In genomic region chr9:32360983-32361673, GRCh38 we compare ENCODE assay signal across 21 cellular contexts.
"Had no signal": no experiment of that assay in that cellular context is flagged by ENCODE, and none has a peak within 500 bp of the region (broad histone marks: within the 10 kb centered on the region; RNA-seq: fewer than 3 reads in every experiment).

No MANE protein-coding gene starts in this region.

- FAIRE-seq: bronchial epithelial cell had no signal

- H3K9me3 Mint-ChIP-seq: activated B cell treated with CpG ODN at 0.5 μM for 24 hours; activated CD4-positive, alpha-beta memory T cell treated with anti-CD3 and anti-CD28 coated beads, Interleukin-2, amount 10 ng/mL, durations not matched to agents 7 days and 5 days; activated naive CD4-positive, alpha-beta T cell treated with anti-CD3 and anti-CD28 coated beads, Interleukin-2, amount 10 ng/mL, durations not matched to agents 7 days and 5 days; activated T-cell treated with anti-CD3 and anti-CD28 coated beads, Interleukin-2, amount 50 U/mL, for 4 hours; T-cell had no signal

- H3K27ac Mint-ChIP-seq: activated B cell treated with CpG ODN at 0.5 μM for 24 hours; activated CD4-positive, alpha-beta memory T cell treated with anti-CD3 and anti-CD28 coated beads, Interleukin-2, amount 10 ng/mL, durations not matched to agents 7 days and 5 days; activated naive CD4-positive, alpha-beta T cell treated with anti-CD3 and anti-CD28 coated beads, Interleukin-2, amount 10 ng/mL, durations not matched to agents 7 days and 5 days; IgD-negative memory B cell; T-cell had no signal

- H3K4me1 Mint-ChIP-seq: activated B cell treated with CpG ODN at 0.5 μM for 24 hours; activated CD4-positive, alpha-beta memory T cell treated with anti-CD3 and anti-CD28 coated beads, Interleukin-2, amount 10 ng/mL, durations not matched to agents 7 days and 5 days; activated naive CD4-positive, alpha-beta T cell treated with anti-CD3 and anti-CD28 coated beads, Interleukin-2, amount 10 ng/mL, durations not matched to agents 7 days and 5 days; IgD-negative memory B cell; T-cell had no signal

- H3K4me3 Mint-ChIP-seq: activated B cell treated with CpG ODN at 0.5 μM for 24 hours; activated CD4-positive, alpha-beta memory T cell treated with anti-CD3 and anti-CD28 coated beads, Interleukin-2, amount 10 ng/mL, durations not matched to agents 7 days and 5 days; activated naive CD4-positive, alpha-beta T cell treated with anti-CD3 and anti-CD28 coated beads, Interleukin-2, amount 10 ng/mL, durations not matched to agents 7 days and 5 days; activated T-cell treated with anti-CD3 and anti-CD28 coated beads, Interleukin-2, amount 50 U/mL, for 4 hours; IgD-negative memory B cell; T-cell had no signal

- H3K27me3 Mint-ChIP-seq: activated naive CD4-positive, alpha-beta T cell treated with anti-CD3 and anti-CD28 coated beads, Interleukin-2, amount 10 ng/mL, durations not matched to agents 7 days and 5 days had no signal

- DNase-seq: activated B cell treated with CpG ODN at 0.5 μM for 24 hours; activated CD4-positive, alpha-beta memory T cell treated with anti-CD3 and anti-CD28 coated beads, Interleukin-2, amount 10 ng/mL, durations not matched to agents 7 days and 5 days; activated CD4-positive, alpha-beta T cell treated with anti-CD3 and anti-CD28 coated beads for 1 hour; activated CD4-positive, alpha-beta T cell treated with anti-CD3 and anti-CD28 coated beads, Interleukin-2, amount 50 U/mL, for 1 hour; activated gamma-delta T cell; activated naive CD4-positive, alpha-beta T cell treated with anti-CD3 and anti-CD28 coated beads, Interleukin-2, amount 10 ng/mL, durations not matched to agents 7 days and 5 days; activated T-cell treated with anti-CD3 and anti-CD28 coated beads, Interleukin-2, amount 50 U/mL, for 4 hours; amniotic stem cell; body of pancreas; central memory CD4-positive, alpha-beta T cell; NCI-H1048; NCI-H1417; NCI-H1930; NCI-H345; NCI-H510A; NCI-H526 treated with DMSO at 0.1 percent for 48 hours; T-cell; T-helper 2 cell; T1000 had no signal

- H3K36me3 Mint-ChIP-seq: activated naive CD4-positive, alpha-beta T cell treated with anti-CD3 and anti-CD28 coated beads, Interleukin-2, amount 10 ng/mL, durations not matched to agents 7 days and 5 days; IgD-negative memory B cell; T-cell had no signal

- ATAC-seq: activated T-cell treated with anti-CD3 and anti-CD28 coated beads, Interleukin-2, amount 50 U/mL, for 4 hours; body of pancreas; T-cell had no signal
